11 cellular contexts compared by ENCODE assay signal in genomic region chr21:16533692-16534407, GRCh38.
DNase-seq lines count a peak whose midpoint lies in the region; ATAC-seq and TF ChIP-seq lines count a peak whose summit lies in the region.
"Had no signal": no experiment of that assay in that cellular context is flagged by ENCODE, and none has a peak within 500 bp of the region (broad histone marks: within the 10 kb centered on the region; RNA-seq: fewer than 3 reads in every experiment).

No MANE protein-coding gene starts in this region.

- H3K27me3 Mint-ChIP-seq in WTC11 (ENCODE audit: low read depth) = no peaks in the 10 kb centered on the region
- H3K27me3 Mint-ChIP-seq in effector memory CD8-positive, alpha-beta T cell = no peaks in the 10 kb centered on the region
- H3K27me3 Mint-ChIP-seq: IgD-negative memory B cell had no signal

- POLR2A ChIA-PET in WTC11 (lab: Charles Lee) = no interaction called here

- H3K4me3 ChIP-seq in fibroblast of villous mesenchyme (ENCODE audit: low read depth, low read length) (peak overlapping the region; percentile 13), prostate gland (peak overlapping the region; percentile 16 to 24)

- ATAC-seq in WTC11 = no peak
- no peak for ATAC-seq in HG02884 (IDR thresholded peaks at IDR 0.05; ENCODE audit: unreplicated experiment)
- ATAC-seq in GM19397 (IDR thresholded peaks at IDR 0.05; ENCODE audit: unreplicated experiment) = no peak
- ATAC-seq in effector memory CD8-positive, alpha-beta T cell (replicated peaks) = no peak
- ATAC-seq: CD8-positive, alpha-beta T cell had no signal

- H3K27ac Mint-ChIP-seq in WTC11 = peak overlapping the region; percentile 69; the same call in 1 of the 2 replicates
- H3K27ac Mint-ChIP-seq in effector memory CD8-positive, alpha-beta T cell = no peak overlapping the region
- H3K27ac Mint-ChIP-seq: CD8-positive, alpha-beta T cell; IgD-negative memory B cell had no signal

- H3K9me3 Mint-ChIP-seq in WTC11 = peaks cover 19% of the 10 kb centered on the region
- peaks cover 6 to 12% of the 10 kb centered on the region in 2 donors for H3K9me3 Mint-ChIP-seq in effector memory CD8-positive, alpha-beta T cell

- H3K27me3 ChIP-seq in prostate gland (replicated peaks; ENCODE audit: insufficient read depth) = no peaks in the 10 kb centered on the region

- no peak overlapping the region for H3K4me3 Mint-ChIP-seq in WTC11
- no peak overlapping the region for H3K4me3 Mint-ChIP-seq in effector memory CD8-positive, alpha-beta T cell
- H3K4me3 Mint-ChIP-seq: CD8-positive, alpha-beta T cell had no signal

- no peaks in the 10 kb centered on the region for H3K9me3 ChIP-seq in prostate gland

- H3K36me3 Mint-ChIP-seq in WTC11 = peaks cover 6% of the 10 kb centered on the region; the same call in 1 of the 2 replicates
- no peaks in the 10 kb centered on the region for H3K36me3 Mint-ChIP-seq in effector memory CD8-positive, alpha-beta T cell (ENCODE audit: insufficient read depth)
- H3K36me3 Mint-ChIP-seq: CD8-positive, alpha-beta T cell; IgD-negative memory B cell had no signal

- H3K27ac ChIP-seq in prostate gland = peak overlapping the region; percentile 78

- CTCF ChIA-PET in WTC11 (lab: Charles Lee) = no interaction called here

- DNase-seq in Ammon's horn (ENCODE audit: low spot score) (peak; percentile 61), WTC11 (ENCODE audit: low spot score) (no peak), fibroblast of villous mesenchyme (ENCODE audit: low read depth) (no peak), prostate gland (ENCODE audit: low spot score) (no peak), NOMO-1 treated with DMSO at 0.1 percent for 48 hours (lab: John Stamatoyannopoulos, UW; ENCODE audit: unreplicated experiment) (no peak)
- no peak for DNase-seq in effector memory CD8-positive, alpha-beta T cell
- DNase-seq: activated CD4-positive, alpha-beta T cell treated with anti-CD3 and anti-CD28 coated beads, Interleukin-2, amount 50 U/mL, for 4 hours; CD8-positive, alpha-beta T cell had no signal

- no peak for TF ChIP-seq POLR2A in prostate gland (IDR thresholded peaks at IDR 0.05)

- peaks cover 6% of the 10 kb centered on the region; the same call in 1 of the 2 replicates for H3K4me1 Mint-ChIP-seq in WTC11
- H3K4me1 Mint-ChIP-seq in effector memory CD8-positive, alpha-beta T cell (ENCODE audit: low read depth in 2 of 2) = no peaks in the 10 kb centered on the region
- H3K4me1 Mint-ChIP-seq: IgD-negative memory B cell had no signal

- H3K36me3 ChIP-seq in prostate gland = no peaks in the 10 kb centered on the region

- TF ChIP-seq CTCF in WTC11 (IDR thresholded peaks at IDR 0.05) = no peak
- TF ChIP-seq CTCF in fibroblast of villous mesenchyme (IDR thresholded peaks at IDR 0.05; ENCODE audit: insufficient read depth, low read depth, low read length) = no peak
- no peak for TF ChIP-seq CTCF in prostate gland (IDR thresholded peaks at IDR 0.05)

- 27% methylated on average over 9 of the region's 9 CpGs for WGBS in prostate gland

- no peaks in the 10 kb centered on the region for H3K4me1 ChIP-seq in prostate gland (replicated peaks)

- intact Hi-C loops in prostate gland (cut with DNase I) = loop anchor here (5.0 to 10.0 kb wide), 2 partner anchors 117 to 339 kb away; no protein-coding TSS in a partner anchor

TF ChIP-seq in WTC11, 78 proteins besides CTCF, POLR2A, EP300 and RAD21:
- TF ChIP-seq ZNF671 (CRISPR knock-in tag; IDR thresholded peaks at IDR 0.05) (no peak), TP53 (CRISPR knock-in tag; IDR thresholded peaks at IDR 0.05) (no peak), MXD4 (CRISPR knock-in tag; IDR thresholded peaks at IDR 0.05; ENCODE audit: borderline replicate concordance) (no peak), EMX1 (CRISPR knock-in tag; IDR thresholded peaks at IDR 0.05) (no peak), GRHL2 (CRISPR knock-in tag; IDR thresholded peaks at IDR 0.05; ENCODE audit: insufficient replicate concordance, severe bottlenecking) (no peak), NR2C2 (CRISPR knock-in tag; IDR thresholded peaks at IDR 0.05) (no peak), ZNF423 (CRISPR knock-in tag; IDR thresholded peaks at IDR 0.05) (no peak), ZNF532 (CRISPR knock-in tag; IDR thresholded peaks at IDR 0.05; ENCODE audit: borderline replicate concordance) (no peak)
